ENCODE assay signal across 30 cellular contexts in the genomic region with DNA sequence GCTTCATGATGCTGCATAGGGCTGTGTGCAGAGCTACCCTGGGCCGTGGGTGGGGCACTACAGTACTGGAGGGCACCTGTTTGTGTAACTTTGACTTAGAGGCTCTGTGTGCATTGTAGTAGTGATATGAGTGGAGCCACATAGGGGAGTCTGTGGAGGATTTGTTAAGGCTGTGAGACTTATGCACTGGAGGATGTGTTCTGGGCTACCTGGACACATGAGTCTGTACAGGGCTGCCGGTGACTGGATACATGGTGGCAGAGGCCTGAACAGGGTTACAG.
"Had no signal": no experiment of that assay in that cellular context is flagged by ENCODE, and none has a peak within 500 bp of the region (broad histone marks: within the 10 kb centered on the region; RNA-seq: fewer than 3 reads in every experiment).

No MANE protein-coding gene starts in this region.

- H3K4me2 ChIP-seq: KMS-11, SK-N-SH had no signal

- H2AFZ ChIP-seq: PC-9 had no signal

- H3K9me3 Mint-ChIP-seq: activated naive CD4-positive, alpha-beta T cell treated with anti-CD3 and anti-CD28 coated beads, Interleukin-2, amount 10 ng/mL, durations not matched to agents 7 days and 5 days; activated T-helper 2 cell treated with anti-CD3 and anti-CD28 coated beads, Interferon-gamma antibody, Interleukin-2, Interleukin-4, amounts not matched to agents 10 μg/mL and 5 μg/mL and 100 μg/mL, durations not matched to agents 14 hours and 24 hours and 36 hours had no signal

- H3K27ac ChIP-seq: breast epithelium, KMS-11, PC-9, SJCRH30, WERI-Rb-1 had no signal

- H3K36me3 Mint-ChIP-seq: activated naive CD4-positive, alpha-beta T cell treated with anti-CD3 and anti-CD28 coated beads, Interleukin-2, amount 10 ng/mL, durations not matched to agents 7 days and 5 days; activated naive CD8-positive, alpha-beta T cell treated with anti-CD3 and anti-CD28 coated beads for 36 hours had no signal

- H3K4me3 Mint-ChIP-seq: activated CD8-positive, alpha-beta T cell treated with anti-CD3 and anti-CD28 coated beads for 36 hours; activated naive CD4-positive, alpha-beta T cell treated with anti-CD3 and anti-CD28 coated beads, Interleukin-2, amount 10 ng/mL, durations not matched to agents 7 days and 5 days; activated naive CD8-positive, alpha-beta T cell treated with anti-CD3 and anti-CD28 coated beads for 36 hours; activated T-cell treated with anti-CD3 and anti-CD28 coated beads, Interleukin-2, amount 50 U/mL, for 72 hours had no signal

- H3K27me3 ChIP-seq: breast epithelium, MG63, SJCRH30 had no signal

- H3K27ac Mint-ChIP-seq: activated CD8-positive, alpha-beta T cell treated with anti-CD3 and anti-CD28 coated beads for 36 hours; activated naive CD4-positive, alpha-beta T cell treated with anti-CD3 and anti-CD28 coated beads, Interleukin-2, amount 10 ng/mL, durations not matched to agents 7 days and 5 days; activated naive CD8-positive, alpha-beta T cell treated with anti-CD3 and anti-CD28 coated beads for 36 hours; activated T-cell treated with anti-CD3 and anti-CD28 coated beads, Interleukin-2, amount 50 U/mL, for 72 hours; activated T-helper 2 cell treated with anti-CD3 and anti-CD28 coated beads, Interferon-gamma antibody, Interleukin-2, Interleukin-4, amounts not matched to agents 10 μg/mL and 5 μg/mL and 100 μg/mL, durations not matched to agents 14 hours and 24 hours and 36 hours had no signal

- DNase-seq: activated CD4-positive, alpha-beta T cell treated with anti-CD3 and anti-CD28 coated beads for 4 hours; activated CD8-positive, alpha-beta memory T cell treated with anti-CD3 and anti-CD28 coated beads, Interleukin-2, amount 50 U/mL, for 4 hours; activated CD8-positive, alpha-beta T cell treated with anti-CD3 and anti-CD28 coated beads for 36 hours; activated gamma-delta T cell treated with Interleukin-2 at 50 U/mL for 16 hours; activated naive CD4-positive, alpha-beta T cell treated with anti-CD3 and anti-CD28 coated beads, Interleukin-2, amount 10 ng/mL, durations not matched to agents 7 days and 5 days; activated naive CD8-positive, alpha-beta T cell treated with anti-CD3 and anti-CD28 coated beads for 36 hours; activated T-cell treated with anti-CD3 and anti-CD28 coated beads, Interleukin-2, amount 50 U/mL, for 72 hours; anterior cingulate cortex; MG63; MV-4-11; NCI-H1092 treated with DMSO at 0.1 percent for 48 hours; NCI-H1417 treated with DMSO at 0.1 percent for 48 hours; NCI-H1694; NCI-H2029; NCI-H2107; NCI-H2171 treated with DMSO at 0.1 percent for 48 hours; NCI-H226; NCI-H526 treated with DMSO at 0.1 percent for 48 hours; NCI-H82; NK-92 treated with Interleukin-12 subunit alpha and Interleukin-12 subunit beta, amount 100 ng/mL, for 24 hours; PC-9; Right ventricle myocardium superior; SJCRH30; SK-N-SH; T-helper 1 cell; WERI-Rb-1 had no signal

- H3K9ac ChIP-seq: KMS-11, SK-N-SH had no signal

- ATAC-seq: activated CD4-positive, CD25-positive, alpha-beta regulatory T cell treated with anti-CD3 and anti-CD28 coated beads, Interleukin-2, amount 50 U/mL, for 24 hours; activated CD8-positive, alpha-beta T cell treated with anti-CD3 and anti-CD28 coated beads for 36 hours had no signal

- H3K36me3 ChIP-seq: breast epithelium, MG63, SJCRH30, WERI-Rb-1 had no signal

- H3K4me1 ChIP-seq: breast epithelium, SJCRH30 had no signal

- H3K9me3 ChIP-seq: MG63, SJCRH30, SK-N-SH had no signal

- H3K4me1 Mint-ChIP-seq: activated naive CD4-positive, alpha-beta T cell treated with anti-CD3 and anti-CD28 coated beads, Interleukin-2, amount 10 ng/mL, durations not matched to agents 7 days and 5 days; activated naive CD8-positive, alpha-beta T cell treated with anti-CD3 and anti-CD28 coated beads for 36 hours had no signal

- H3K4me3 ChIP-seq: breast epithelium, MG63, PC-9, SJCRH30 had no signal
